ENCODE assay signal across 23 cellular contexts in the genomic region with DNA sequence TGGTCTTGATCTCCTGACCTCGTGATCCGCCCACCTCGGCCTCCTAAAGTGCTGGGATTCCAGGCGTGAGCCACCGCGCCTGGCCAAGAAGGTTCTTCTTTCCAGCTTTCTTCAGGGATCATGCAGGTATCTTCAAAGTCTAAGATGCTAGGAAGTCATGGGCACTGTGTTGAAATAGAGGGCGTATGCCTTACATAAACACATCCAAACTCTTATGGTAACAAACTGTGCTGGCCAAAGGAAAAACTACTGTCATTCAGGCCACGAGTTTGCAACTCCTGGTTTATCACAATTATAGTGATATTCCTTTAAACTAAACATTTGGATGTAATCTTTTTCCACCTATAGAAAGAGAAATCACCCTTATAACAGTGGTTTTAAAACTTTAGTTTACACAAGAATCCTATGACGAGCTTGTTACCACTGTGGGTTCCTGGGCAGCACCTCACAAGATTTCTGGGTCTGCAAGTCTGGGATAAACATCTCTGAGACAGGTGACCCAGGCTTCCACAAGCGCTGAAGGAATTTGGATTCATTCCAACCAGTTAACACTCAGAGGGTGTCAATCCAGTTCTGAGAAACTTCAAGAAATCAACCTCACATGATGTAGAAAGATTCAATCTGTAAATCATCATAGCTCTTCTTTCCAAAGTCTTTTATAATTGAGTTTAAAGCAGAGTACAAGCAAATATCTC.
"Had no signal": no experiment of that assay in that cellular context is flagged by ENCODE, and none has a peak within 500 bp of the region (broad histone marks: within the 10 kb centered on the region; RNA-seq: fewer than 3 reads in every experiment).

No MANE protein-coding gene starts in this region.

- H3K4me2 ChIP-seq: KMS-11, SK-N-SH had no signal

- H3K27ac Mint-ChIP-seq: IgD-negative memory B cell had no signal

- ATAC-seq: K562, Panc1, PC-3 had no signal

- H3K4me1 Mint-ChIP-seq: IgD-negative memory B cell had no signal

- DNase-seq: Kasumi-1, MM.1S, NCI-H1092 treated with DMSO at 0.1 percent for 48 hours, NCI-H1436, NCI-H187, NCI-H2029, NCI-H2081 treated with DMSO at 0.1 percent for 48 hours, NCI-H2171, NCI-H226, NCI-H446, NCI-H510A, NCI-H524 treated with DMSO at 0.1 percent for 48 hours, NCI-H69, NCI-H774, PC-3, SHP77, SK-N-SH, SW 1271 had no signal

- H3K27ac ChIP-seq: KMS-11, RWPE1 had no signal

- H3K4me3 Mint-ChIP-seq: IgD-negative memory B cell had no signal

- H3K4me3 ChIP-seq: K562 had no signal

- H3K9me2 ChIP-seq: SK-N-SH had no signal

- H3K9me3 ChIP-seq: SK-N-SH had no signal
